1 cellular context compared by ENCODE assay signal in genomic region chr18:3448845-3449701, GRCh38.
TF ChIP-seq lines count a peak whose summit lies in the region.

No MANE protein-coding gene starts in this region.

TF ChIP-seq in HepG2, 621 proteins besides CTCF, POLR2A, EP300 and RAD21 (continued from another document and continues in another):
- no peak for TF ChIP-seq ARID3A (IDR thresholded peaks at IDR 0.05; ENCODE audit: low read depth, low read length)
- TF ChIP-seq TFAP4 (IDR thresholded peaks at IDR 0.05; ENCODE audit: borderline replicate concordance, low read depth): peak; percentile 22; the same call in 1 of the 2 replicates
- TF ChIP-seq TAF15 (IDR thresholded peaks at IDR 0.05; ENCODE audit: low read depth, low read length, poor library complexity, severe bottlenecking): peak; percentile 34
- TF ChIP-seq ZNF441 (CRISPR knock-in tag; IDR thresholded peaks at IDR 0.05; ENCODE audit: borderline replicate concordance): 0 out of 2 replicates have a peak, but pooled peaks have one; percentile 4
- TF ChIP-seq ZNF878 (CRISPR knock-in tag; IDR thresholded peaks at IDR 0.05): no peak
- no peak for TF ChIP-seq NCOA1 (CRISPR knock-in tag; IDR thresholded peaks at IDR 0.05)
- 0 out of 2 replicates have a peak, but pooled peaks have one; percentile 27 for TF ChIP-seq ZNF670 (CRISPR knock-in tag; IDR thresholded peaks at IDR 0.05; ENCODE audit: borderline replicate concordance)
- peak; percentile 43; the same call in 1 of the 2 replicates for TF ChIP-seq RXRB (CRISPR knock-in tag; IDR thresholded peaks at IDR 0.05; ENCODE audit: borderline replicate concordance)
- TF ChIP-seq ZBTB37 (CRISPR knock-in tag; IDR thresholded peaks at IDR 0.05): no peak
- peak; percentile 58; the same call in 1 of the 2 replicates for TF ChIP-seq MLX (CRISPR knock-in tag; IDR thresholded peaks at IDR 0.05)
- no peak for TF ChIP-seq STAT5B (CRISPR knock-in tag; IDR thresholded peaks at IDR 0.05)
- TF ChIP-seq KLF15 (CRISPR knock-in tag; IDR thresholded peaks at IDR 0.05; ENCODE audit: borderline replicate concordance): peak; percentile 46; the same call in 1 of the 2 replicates
- peak; percentile 34 for TF ChIP-seq PAXIP1 (CRISPR knock-in tag; conservative IDR thresholded peaks at IDR 0.05)
- TF ChIP-seq RFX3 (CRISPR knock-in tag; IDR thresholded peaks at IDR 0.05): no peak
- TF ChIP-seq ZNF720 (CRISPR knock-in tag; IDR thresholded peaks at IDR 0.05): no peak
- TF ChIP-seq ZNF501 (CRISPR knock-in tag; IDR thresholded peaks at IDR 0.05): no peak
- no peak for TF ChIP-seq ZFP82 (CRISPR knock-in tag; IDR thresholded peaks at IDR 0.05; ENCODE audit: borderline replicate concordance)
- no peak for TF ChIP-seq HDAC6 (IDR thresholded peaks at IDR 0.05; ENCODE audit: low read depth, low read length)
- no peak for TF ChIP-seq THAP7 (CRISPR knock-in tag; IDR thresholded peaks at IDR 0.05)
- TF ChIP-seq ZNF496 (CRISPR knock-in tag; IDR thresholded peaks at IDR 0.05; ENCODE audit: insufficient replicate concordance): no peak
- TF ChIP-seq YY1 (IDR thresholded peaks at IDR 0.05; ENCODE audit: insufficient read depth, insufficient replicate concordance, low read depth, low read length): no peak
- no peak for TF ChIP-seq PCBP1 (IDR thresholded peaks at IDR 0.05; ENCODE audit: borderline replicate concordance, low read depth, low read length)
- no peak for TF ChIP-seq MLLT10 (CRISPR knock-in tag; IDR thresholded peaks at IDR 0.05)
- TF ChIP-seq HDAC1 (CRISPR knock-in tag; IDR thresholded peaks at IDR 0.05): peak; percentile 49
- no peak for TF ChIP-seq NBN (conservative IDR thresholded peaks at IDR 0.05)
- no peak for TF ChIP-seq ZBTB44 (CRISPR knock-in tag; IDR thresholded peaks at IDR 0.05)
- 0 out of 2 replicates have a peak, but pooled peaks have one; percentile 73 for TF ChIP-seq DDIT3 (CRISPR knock-in tag; IDR thresholded peaks at IDR 0.05)
- TF ChIP-seq ZNF775 (CRISPR knock-in tag; IDR thresholded peaks at IDR 0.05; ENCODE audit: borderline replicate concordance): no peak
- 0 out of 2 replicates have a peak, but pooled peaks have one; percentile 40 for TF ChIP-seq MTF1 (CRISPR knock-in tag; IDR thresholded peaks at IDR 0.05)
- TF ChIP-seq SAP130 (CRISPR knock-in tag; IDR thresholded peaks at IDR 0.05; ENCODE audit: low read depth): peak; percentile 80
- TF ChIP-seq ADNP (CRISPR knock-in tag; IDR thresholded peaks at IDR 0.05): no peak
- peak; percentile 57; the same call in 1 of the 2 replicates for TF ChIP-seq ARNT2 (CRISPR knock-in tag; IDR thresholded peaks at IDR 0.05; ENCODE audit: low read depth)
- TF ChIP-seq POLR2G (IDR thresholded peaks at IDR 0.05; ENCODE audit: low read depth, low read length): peak; percentile 94
- TF ChIP-seq ATF4 (CRISPR knock-in tag; IDR thresholded peaks at IDR 0.05): no peak
- TF ChIP-seq PHF8 (CRISPR knock-in tag; IDR thresholded peaks at IDR 0.05): 0 out of 2 replicates have a peak, but pooled peaks have one; percentile 3
- TF ChIP-seq SP5 (CRISPR knock-in tag; IDR thresholded peaks at IDR 0.05; ENCODE audit: borderline replicate concordance, low read depth): peak; percentile 41; the same call in 1 of the 2 replicates
- TF ChIP-seq SMAD3 (CRISPR knock-in tag; IDR thresholded peaks at IDR 0.05): no peak
- TF ChIP-seq ESRRA (CRISPR knock-in tag; IDR thresholded peaks at IDR 0.05; ENCODE audit: low read depth): no peak
- peak; percentile 41; the same call in 1 of the 2 replicates for TF ChIP-seq BCL6 (CRISPR knock-in tag; IDR thresholded peaks at IDR 0.05)
- TF ChIP-seq SRY (CRISPR knock-in tag; IDR thresholded peaks at IDR 0.05): 0 out of 2 replicates have a peak, but pooled peaks have one; percentile 53
- peak; percentile 90 for TF ChIP-seq DRAP1 (CRISPR knock-in tag; IDR thresholded peaks at IDR 0.05)
- TF ChIP-seq GMEB2 (CRISPR knock-in tag; IDR thresholded peaks at IDR 0.05; ENCODE audit: low read depth): no peak
- TF ChIP-seq ZNF547 (CRISPR knock-in tag; IDR thresholded peaks at IDR 0.05): no peak
- TF ChIP-seq RBM39 (IDR thresholded peaks at IDR 0.05; ENCODE audit: low read depth, low read length, poor library complexity, severe bottlenecking): peak; percentile 14
- no peak for TF ChIP-seq BORCS8-MEF2B (CRISPR knock-in tag; IDR thresholded peaks at IDR 0.05)
- TF ChIP-seq ZNF18 (CRISPR knock-in tag; IDR thresholded peaks at IDR 0.05; ENCODE audit: insufficient replicate concordance): peak; percentile 11
- no peak for TF ChIP-seq CHD4 (IDR thresholded peaks at IDR 0.05; ENCODE audit: borderline replicate concordance, low read length)
- TF ChIP-seq NFATC3 (CRISPR knock-in tag; IDR thresholded peaks at IDR 0.05): no peak
- no peak for TF ChIP-seq ISL2 (CRISPR knock-in tag; IDR thresholded peaks at IDR 0.05)
- no peak; the same call in 1 of the 2 replicates for TF ChIP-seq KAT7 (CRISPR knock-in tag; IDR thresholded peaks at IDR 0.05; ENCODE audit: borderline replicate concordance)
- no peak for TF ChIP-seq ARNT (IDR thresholded peaks at IDR 0.05)
- no peak for TF ChIP-seq HIVEP1 (CRISPR knock-in tag; IDR thresholded peaks at IDR 0.05)
- peak; percentile 42; the same call in 1 of the 2 replicates for TF ChIP-seq BHLHE40 (IDR thresholded peaks at IDR 0.05; ENCODE audit: low read length)
- no peak for TF ChIP-seq ZNF747 (CRISPR knock-in tag; IDR thresholded peaks at IDR 0.05; ENCODE audit: borderline replicate concordance)
- TF ChIP-seq THYN1 (CRISPR knock-in tag; IDR thresholded peaks at IDR 0.05; ENCODE audit: borderline replicate concordance, low read depth): no peak
